In the genomic region with DNA sequence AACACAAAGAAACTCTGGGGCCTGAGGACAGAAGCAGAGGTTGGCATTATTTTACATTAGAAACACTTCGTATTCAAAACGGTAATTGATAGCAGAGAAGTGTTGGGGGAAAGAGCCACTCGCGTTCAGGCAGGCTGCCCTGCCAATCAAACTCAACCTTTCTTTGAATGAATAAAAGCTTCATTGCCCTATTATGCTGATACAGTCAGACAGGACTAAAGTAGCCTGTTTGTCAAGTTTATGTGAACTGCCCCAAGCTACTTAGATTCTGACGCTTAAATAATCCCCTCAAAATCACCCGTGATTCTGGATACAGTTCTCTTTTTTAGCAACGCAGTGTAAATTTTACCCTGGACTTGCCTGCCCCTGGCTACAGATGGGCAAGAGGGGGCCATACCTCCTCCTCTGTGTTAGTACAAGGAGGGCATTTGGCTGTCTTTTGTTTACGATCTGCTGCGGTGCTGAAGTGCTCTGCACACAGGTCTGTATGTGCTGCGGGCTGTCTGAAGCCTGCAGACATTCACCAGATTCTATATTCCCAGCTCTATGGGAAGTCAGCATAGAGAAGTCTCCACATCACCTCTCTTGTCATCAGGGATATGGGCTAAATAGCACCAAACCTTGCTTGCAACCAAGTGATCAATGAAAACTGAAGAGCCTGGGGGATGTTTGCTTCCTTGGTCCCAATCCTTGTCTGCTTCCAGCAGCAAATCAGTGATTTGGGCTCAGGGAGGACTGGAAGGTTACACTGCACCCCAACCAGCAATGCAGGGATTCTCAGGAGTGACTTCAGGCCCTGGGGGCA, we compare ENCODE assay signal across 16 cellular contexts.
DNase-seq lines count a peak whose midpoint lies in the region; ATAC-seq, FAIRE-seq and TF ChIP-seq lines count a peak whose summit lies in the region.
"Had no signal": no experiment of that assay in that cellular context is flagged by ENCODE, and none has a peak within 500 bp of the region (broad histone marks: within the 10 kb centered on the region; RNA-seq: fewer than 3 reads in every experiment).

No MANE protein-coding gene starts in this region.

- CTCF ChIA-PET in GM12878 (lab: Yijun Ruan, JAX): interaction anchor here (0.6 to 2.3 kb wide), 17 partner anchors 16 to 710 kb away, joined by 3 to 17 read pairs (median 4); no protein-coding TSS in a partner anchor

- H3K27me3 ChIP-seq in Karpas-422 (ENCODE audit: low read length) (no peaks in the 10 kb centered on the region), GM12878 (replicated peaks in 1 of 2; ENCODE audit: control insufficient read depth in 2 of 2, insufficient read depth in 2 of 2, low read length in 1 of 2) (no peaks in the 10 kb centered on the region)

- DNase-seq in NCI-H2171 treated with DMSO at 0.1 percent for 48 hours (lab: John Stamatoyannopoulos, UW): peak; percentile 12
- no peak for DNase-seq in NCI-H2171 (lab: John Stamatoyannopoulos, UW)
- peak; percentile 81 for DNase-seq in Karpas-422
- no peak for DNase-seq in GM12878 (ENCODE audit: low read depth, low spot score)
- peak; percentile 61 for DNase-seq in retina
- no peak for DNase-seq in dedifferentiated amniotic fluid mesenchymal stem cell (ENCODE audit: extremely low spot score)
- no peak for DNase-seq in SKM-1 (lab: John Stamatoyannopoulos, UW; ENCODE audit: unreplicated experiment)
- no peak for DNase-seq in NCI-H226
- DNase-seq: amniotic stem cell; head of caudate nucleus; lower lobe of right lung; NCI-H1436 treated with DMSO at 0.1 percent for 48 hours; posterior cingulate gyrus; stimulated activated CD4-positive, alpha-beta T cell treated with anti-CD3 and anti-CD28 coated beads, Interleukin-4, amount 100 ng/mL, for 4 hours; T1000 had no signal

- TF ChIP-seq POLR2A in GM12878 (IDR thresholded peaks at IDR 0.05; ENCODE audit: low read depth, low read length): no peak

- H3K9ac ChIP-seq in Karpas-422 (ENCODE audit: low read length): peak overlapping the region; percentile 68
- H3K9ac ChIP-seq in GM12878 (ENCODE audit: control insufficient read depth, insufficient read depth, low read length): peak overlapping the region; percentile 62

- WGBS in GM12878 (ENCODE audit: insufficient coverage, insufficient replicate concordance, low lambda C conversion rate, missing lambda C conversion rate): 0% methylated on average over 10 of the region's 10 CpGs

- H3K4me3 ChIP-seq in Karpas-422 (ENCODE audit: low read length): peak overlapping the region; percentile 48
- peak overlapping the region; percentile 24; the same call in 1 of the 2 replicates for H3K4me3 ChIP-seq in GM12878
- H3K4me3 ChIP-seq: A549, lower lobe of right lung had no signal

- POLR2A ChIA-PET in GM12878 (lab: Charles Lee): interaction anchor here (0.7 to 2.6 kb wide), 15 partner anchors 16 to 219 kb away, joined by 3 to 12 read pairs (median 5); a partner anchor contains a TSS

- TF ChIP-seq EP300 in GM12878 (IDR thresholded peaks at IDR 0.05; ENCODE audit: borderline replicate concordance in 1 of 2, control insufficient read depth in 1 of 2, low read depth in 2 of 2, low read length in 2 of 2): no peak

- ATAC-seq in GM12878: peak; percentile 24
- ATAC-seq: A549, lower lobe of right lung had no signal

- FAIRE-seq in GM12878 (lab: Jason Lieb, UNC): no peak
- FAIRE-seq: A549 had no signal

- H3K4me2 ChIP-seq in Karpas-422 (ENCODE audit: low read depth, low read length, poor library complexity, severe bottlenecking): peak overlapping the region; percentile 65
- peak overlapping the region; percentile 80 for H3K4me2 ChIP-seq in GM12878 (ENCODE audit: control insufficient read depth, insufficient read depth)
- H3K4me2 ChIP-seq: A549 had no signal

- RAD21 ChIA-PET in GM12878 (lab: Charles Lee; ENCODE audit: unreplicated experiment): interaction anchor here (0.6 to 5.7 kb wide), 27 partner anchors 9 to 707 kb away, joined by 3 to 86 read pairs (median 6); no protein-coding TSS in a partner anchor

- BruUV-seq in GM12878 (replicated peaks; lab: Mats Ljungman, UMichigan): TSS peak; percentile 59

- H3K36me3 ChIP-seq in Karpas-422 (ENCODE audit: insufficient read depth, low read length) (no peaks in the 10 kb centered on the region), GM12878 (ENCODE audit: control insufficient read depth in 2 of 2, insufficient read depth in 2 of 2, low read length in 1 of 2) (no peaks in the 10 kb centered on the region; a peak in 1 of 4 replicates)
- H3K36me3 ChIP-seq: lower lobe of right lung had no signal

- intact Hi-C loops in GM12878 (cut with micrococcal nuclease; ENCODE audit: unreplicated experiment): loop anchor here (1.0 to 2.0 kb wide), 3 partner anchors 106 to 220 kb away; no protein-coding TSS in a partner anchor

- no peaks in the 10 kb centered on the region for H4K20me1 ChIP-seq in Karpas-422 (ENCODE audit: insufficient read depth, low read depth, low read length)
- H4K20me1 ChIP-seq in GM12878 (ENCODE audit: control insufficient read depth, insufficient read depth): no peaks in the 10 kb centered on the region

- no peaks in the 10 kb centered on the region for H3K9me3 ChIP-seq in Karpas-422 (ENCODE audit: low read length)
- H3K9me3 ChIP-seq in GM12878 (replicated peaks; ENCODE audit: control insufficient read depth, insufficient read depth, low read length): no peaks in the 10 kb centered on the region
- H3K9me3 ChIP-seq: A549, lower lobe of right lung had no signal

- SMC1A ChIA-PET in GM12878 (lab: Charles Lee; ENCODE audit: uncharacterized antibody, unreplicated experiment): interaction anchor here (0.6 to 8.7 kb wide), 31 partner anchors 10 to 806 kb away, joined by 3 to 131 read pairs (median 5); no protein-coding TSS in a partner anchor

- TF ChIP-seq RAD21 in GM12878 (IDR thresholded peaks at IDR 0.05; ENCODE audit: insufficient read depth, low read depth, low read length): no peak

- H3K79me2 ChIP-seq in Karpas-422 (ENCODE audit: low read length): peaks cover 78% of the 10 kb centered on the region
- peaks cover 32% of the 10 kb centered on the region for H3K79me2 ChIP-seq in GM12878 (ENCODE audit: control insufficient read depth, insufficient read depth, low read length)

- peaks cover 100% of the 10 kb centered on the region for H3K4me1 ChIP-seq in Karpas-422 (ENCODE audit: low read length)
- H3K4me1 ChIP-seq in GM12878 (ENCODE audit: control insufficient read depth, insufficient read depth, low read length): peaks cover 60% of the 10 kb centered on the region
- H3K4me1 ChIP-seq: lower lobe of right lung had no signal

- no peaks in the 10 kb centered on the region for H3K9me2 ChIP-seq in Karpas-422 (replicated peaks; ENCODE audit: insufficient read depth, low read length)

- TF ChIP-seq CTCF in GM12878 (IDR thresholded peaks at IDR 0.05 in 2 of 3, conservative IDR thresholded peaks at IDR 0.05 in 1 of 3; ENCODE audit: control insufficient read depth in 2 of 3, extremely low read depth in 1 of 3, insufficient read depth in 1 of 3, low read depth in 3 of 3, low read length in 3 of 3): no peak

- H3K27ac ChIP-seq in Karpas-422 (ENCODE audit: low read length) (peak overlapping the region; percentile 98), GM12878 (ENCODE audit: control insufficient read depth, insufficient read depth) (peak overlapping the region; percentile 83)
- H3K27ac ChIP-seq: A549, lower lobe of right lung had no signal

- in situ Hi-C loops in GM12878 (cut with MboI): no loop called here

- H2AFZ ChIP-seq in Karpas-422 (ENCODE audit: low read length) (no peak overlapping the region), GM12878 (ENCODE audit: control insufficient read depth, low read depth, low read length) (peak overlapping the region; percentile 52)

TF ChIP-seq in GM12878, 131 proteins besides CTCF, POLR2A, EP300 and RAD21 (continues in another document):
- TF ChIP-seq STAT1 (conservative IDR thresholded peaks at IDR 0.05) (0 out of 2 replicates have a peak, but pooled peaks have one; percentile 43), FOXM1 (IDR thresholded peaks at IDR 0.05; ENCODE audit: low read depth, low read length) (no peak), POLR2AphosphoS5 (IDR thresholded peaks at IDR 0.05; ENCODE audit: low read length) (0 out of 2 replicates have a peak, but pooled peaks have one; percentile 31), IKZF1 (conservative IDR thresholded peaks at IDR 0.05) (0 out of 2 replicates have a peak, but pooled peaks have one; percentile 1), SPI1 (IDR thresholded peaks at IDR 0.05; ENCODE audit: borderline replicate concordance, insufficient read depth, low read depth, low read length) (peak; percentile 28; the same call in 1 of the 2 replicates)
- TF ChIP-seq, protein P1, sequence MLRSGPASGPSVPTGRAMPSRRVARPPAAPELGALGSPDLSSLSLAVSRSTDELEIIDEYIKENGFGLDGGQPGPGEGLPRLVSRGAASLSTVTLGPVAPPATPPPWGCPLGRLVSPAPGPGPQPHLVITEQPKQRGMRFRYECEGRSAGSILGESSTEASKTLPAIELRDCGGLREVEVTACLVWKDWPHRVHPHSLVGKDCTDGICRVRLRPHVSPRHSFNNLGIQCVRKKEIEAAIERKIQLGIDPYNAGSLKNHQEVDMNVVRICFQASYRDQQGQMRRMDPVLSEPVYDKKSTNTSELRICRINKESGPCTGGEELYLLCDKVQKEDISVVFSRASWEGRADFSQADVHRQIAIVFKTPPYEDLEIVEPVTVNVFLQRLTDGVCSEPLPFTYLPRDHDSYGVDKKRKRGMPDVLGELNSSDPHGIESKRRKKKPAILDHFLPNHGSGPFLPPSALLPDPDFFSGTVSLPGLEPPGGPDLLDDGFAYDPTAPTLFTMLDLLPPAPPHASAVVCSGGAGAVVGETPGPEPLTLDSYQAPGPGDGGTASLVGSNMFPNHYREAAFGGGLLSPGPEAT (IDR thresholded peaks at IDR 0.05; ENCODE audit: low read depth): 0 out of 2 replicates have a peak, but pooled peaks have one; percentile 8
- TF ChIP-seq, protein P2, sequence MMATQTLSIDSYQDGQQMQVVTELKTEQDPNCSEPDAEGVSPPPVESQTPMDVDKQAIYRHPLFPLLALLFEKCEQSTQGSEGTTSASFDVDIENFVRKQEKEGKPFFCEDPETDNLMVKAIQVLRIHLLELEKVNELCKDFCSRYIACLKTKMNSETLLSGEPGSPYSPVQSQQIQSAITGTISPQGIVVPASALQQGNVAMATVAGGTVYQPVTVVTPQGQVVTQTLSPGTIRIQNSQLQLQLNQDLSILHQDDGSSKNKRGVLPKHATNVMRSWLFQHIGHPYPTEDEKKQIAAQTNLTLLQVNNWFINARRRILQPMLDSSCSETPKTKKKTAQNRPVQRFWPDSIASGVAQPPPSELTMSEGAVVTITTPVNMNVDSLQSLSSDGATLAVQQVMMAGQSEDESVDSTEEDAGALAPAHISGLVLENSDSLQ (IDR thresholded peaks at IDR 0.05): peak; percentile 96

Comparison
In these comparisons a context has a peak if more than half of its experiments do, and no peak if none do; other contexts are left out.
1. DNase-seq: peak in NCI-H2171 treated with DMSO at 0.1 percent for 48 hours (single experiment), Karpas-422 (single experiment) and retina (single experiment); none in NCI-H2171 (single experiment), GM12878 (single experiment), dedifferentiated amniotic fluid mesenchymal stem cell (single experiment), SKM-1 (single experiment) and NCI-H226 (single experiment).